Comparison of ENCODE assay signal across 1 cellular context in the genomic region with DNA sequence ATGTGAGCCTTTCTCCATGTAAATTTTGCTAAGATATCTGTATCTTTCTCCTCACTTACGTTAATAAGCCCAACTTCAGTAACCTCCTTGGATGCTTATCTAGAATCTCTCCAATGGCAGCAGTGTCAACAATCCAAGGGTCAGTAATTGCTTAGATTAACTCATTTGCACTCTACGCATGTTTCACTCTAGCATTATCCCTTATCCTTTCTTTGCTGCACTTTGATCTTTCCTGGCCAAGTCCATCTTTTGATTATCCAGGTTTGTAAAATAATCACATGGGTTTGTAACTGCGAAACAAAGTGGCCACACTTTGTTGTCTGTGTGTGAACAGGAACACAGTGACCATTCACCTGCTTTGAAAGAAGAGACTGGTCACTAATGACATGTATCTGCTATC.
TF ChIP-seq lines count a peak whose summit lies in the region.

No MANE protein-coding gene starts in this region.

TF ChIP-seq in HepG2, 621 proteins besides CTCF, POLR2A, EP300 and RAD21 (continued from another document):
- TF ChIP-seq, protein P1, sequence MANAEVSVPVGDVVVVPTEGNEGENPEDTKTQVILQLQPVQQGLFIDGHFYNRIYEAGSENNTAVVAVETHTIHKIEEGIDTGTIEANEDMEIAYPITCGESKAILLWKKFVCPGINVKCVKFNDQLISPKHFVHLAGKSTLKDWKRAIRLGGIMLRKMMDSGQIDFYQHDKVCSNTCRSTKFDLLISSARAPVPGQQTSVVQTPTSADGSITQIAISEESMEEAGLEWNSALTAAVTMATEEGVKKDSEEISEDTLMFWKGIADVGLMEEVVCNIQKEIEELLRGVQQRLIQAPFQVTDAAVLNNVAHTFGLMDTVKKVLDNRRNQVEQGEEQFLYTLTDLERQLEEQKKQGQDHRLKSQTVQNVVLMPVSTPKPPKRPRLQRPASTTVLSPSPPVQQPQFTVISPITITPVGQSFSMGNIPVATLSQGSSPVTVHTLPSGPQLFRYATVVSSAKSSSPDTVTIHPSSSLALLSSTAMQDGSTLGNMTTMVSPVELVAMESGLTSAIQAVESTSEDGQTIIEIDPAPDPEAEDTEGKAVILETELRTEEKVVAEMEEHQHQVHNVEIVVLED (CRISPR knock-in tag; IDR thresholded peaks at IDR 0.05; ENCODE audit: borderline replicate concordance): no peak
- TF ChIP-seq ZNF232 (CRISPR knock-in tag; IDR thresholded peaks at IDR 0.05; ENCODE audit: borderline replicate concordance): no peak
- TF ChIP-seq, protein P2, sequence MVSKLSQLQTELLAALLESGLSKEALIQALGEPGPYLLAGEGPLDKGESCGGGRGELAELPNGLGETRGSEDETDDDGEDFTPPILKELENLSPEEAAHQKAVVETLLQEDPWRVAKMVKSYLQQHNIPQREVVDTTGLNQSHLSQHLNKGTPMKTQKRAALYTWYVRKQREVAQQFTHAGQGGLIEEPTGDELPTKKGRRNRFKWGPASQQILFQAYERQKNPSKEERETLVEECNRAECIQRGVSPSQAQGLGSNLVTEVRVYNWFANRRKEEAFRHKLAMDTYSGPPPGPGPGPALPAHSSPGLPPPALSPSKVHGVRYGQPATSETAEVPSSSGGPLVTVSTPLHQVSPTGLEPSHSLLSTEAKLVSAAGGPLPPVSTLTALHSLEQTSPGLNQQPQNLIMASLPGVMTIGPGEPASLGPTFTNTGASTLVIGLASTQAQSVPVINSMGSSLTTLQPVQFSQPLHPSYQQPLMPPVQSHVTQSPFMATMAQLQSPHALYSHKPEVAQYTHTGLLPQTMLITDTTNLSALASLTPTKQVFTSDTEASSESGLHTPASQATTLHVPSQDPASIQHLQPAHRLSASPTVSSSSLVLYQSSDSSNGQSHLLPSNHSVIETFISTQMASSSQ (IDR thresholded peaks at IDR 0.05; ENCODE audit: low read depth): no peak
- TF ChIP-seq, protein P2 (CRISPR knock-in tag; IDR thresholded peaks at IDR 0.05; ENCODE audit: borderline replicate concordance): no peak
- no peak for TF ChIP-seq ZNF333 (CRISPR knock-in tag; IDR thresholded peaks at IDR 0.05; ENCODE audit: borderline replicate concordance)
- TF ChIP-seq ZNF350 (CRISPR knock-in tag; IDR thresholded peaks at IDR 0.05; ENCODE audit: borderline replicate concordance, low read depth): no peak
- TF ChIP-seq ARNT (IDR thresholded peaks at IDR 0.05): no peak
- no peak for TF ChIP-seq AGO2 (optimal IDR thresholded peaks at IDR 0.05; ENCODE audit: low read depth, low read length)
- peak; percentile 57; the same call in 1 of the 2 replicates for TF ChIP-seq TBX3 (IDR thresholded peaks at IDR 0.05; ENCODE audit: borderline replicate concordance)
- no peak for TF ChIP-seq FOXA1 (IDR thresholded peaks at IDR 0.05)
- peak; percentile 21; the same call in 1 of the 2 replicates for TF ChIP-seq FOXA1 (CRISPR knock-in tag; IDR thresholded peaks at IDR 0.05)
- TF ChIP-seq ZIK1 (CRISPR knock-in tag; IDR thresholded peaks at IDR 0.05; ENCODE audit: borderline replicate concordance, low read depth): no peak
- no peak for TF ChIP-seq XBP1 (CRISPR knock-in tag; IDR thresholded peaks at IDR 0.05)
- no peak for TF ChIP-seq ONECUT2 (CRISPR knock-in tag; IDR thresholded peaks at IDR 0.05)
- peak; percentile 36; the same call in 1 of the 2 replicates for TF ChIP-seq HNF4A (CRISPR knock-in tag; IDR thresholded peaks at IDR 0.05)
- TF ChIP-seq, protein P3, sequence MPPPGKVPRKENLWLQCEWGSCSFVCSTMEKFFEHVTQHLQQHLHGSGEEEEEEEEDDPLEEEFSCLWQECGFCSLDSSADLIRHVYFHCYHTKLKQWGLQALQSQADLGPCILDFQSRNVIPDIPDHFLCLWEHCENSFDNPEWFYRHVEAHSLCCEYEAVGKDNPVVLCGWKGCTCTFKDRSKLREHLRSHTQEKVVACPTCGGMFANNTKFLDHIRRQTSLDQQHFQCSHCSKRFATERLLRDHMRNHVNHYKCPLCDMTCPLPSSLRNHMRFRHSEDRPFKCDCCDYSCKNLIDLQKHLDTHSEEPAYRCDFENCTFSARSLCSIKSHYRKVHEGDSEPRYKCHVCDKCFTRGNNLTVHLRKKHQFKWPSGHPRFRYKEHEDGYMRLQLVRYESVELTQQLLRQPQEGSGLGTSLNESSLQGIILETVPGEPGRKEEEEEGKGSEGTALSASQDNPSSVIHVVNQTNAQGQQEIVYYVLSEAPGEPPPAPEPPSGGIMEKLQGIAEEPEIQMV (CRISPR knock-in tag; IDR thresholded peaks at IDR 0.05; ENCODE audit: low read depth): no peak
- TF ChIP-seq GABPB1 (CRISPR knock-in tag; IDR thresholded peaks at IDR 0.05): no peak
- no peak for TF ChIP-seq THAP11 (CRISPR knock-in tag; IDR thresholded peaks at IDR 0.05)
- no peak for TF ChIP-seq PRPF4 (IDR thresholded peaks at IDR 0.05; ENCODE audit: low read depth, low read length, poor library complexity, severe bottlenecking)
